Comparison of ENCODE assay signal across 1 cellular context in genomic region chr17:44094701-44095387, GRCh38.
TF ChIP-seq lines count a peak whose summit lies in the region.

No MANE protein-coding gene starts in this region.

TF ChIP-seq in GM12878, 131 proteins besides CTCF, POLR2A, EP300 and RAD21:
- TF ChIP-seq, protein P1, sequence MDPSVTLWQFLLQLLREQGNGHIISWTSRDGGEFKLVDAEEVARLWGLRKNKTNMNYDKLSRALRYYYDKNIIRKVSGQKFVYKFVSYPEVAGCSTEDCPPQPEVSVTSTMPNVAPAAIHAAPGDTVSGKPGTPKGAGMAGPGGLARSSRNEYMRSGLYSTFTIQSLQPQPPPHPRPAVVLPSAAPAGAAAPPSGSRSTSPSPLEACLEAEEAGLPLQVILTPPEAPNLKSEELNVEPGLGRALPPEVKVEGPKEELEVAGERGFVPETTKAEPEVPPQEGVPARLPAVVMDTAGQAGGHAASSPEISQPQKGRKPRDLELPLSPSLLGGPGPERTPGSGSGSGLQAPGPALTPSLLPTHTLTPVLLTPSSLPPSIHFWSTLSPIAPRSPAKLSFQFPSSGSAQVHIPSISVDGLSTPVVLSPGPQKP (IDR thresholded peaks at IDR 0.05; ENCODE audit: low read depth, low read length), result no peak
- TF ChIP-seq ETV6 (conservative IDR thresholded peaks at IDR 0.05 in 1 of 2, IDR thresholded peaks at IDR 0.05 in 1 of 2; ENCODE audit: borderline replicate concordance in 1 of 2, low read depth in 1 of 2) (no peak), SPI1 (IDR thresholded peaks at IDR 0.05; ENCODE audit: borderline replicate concordance, insufficient read depth, low read depth, low read length) (no peak), ZNF207 (IDR thresholded peaks at IDR 0.05; ENCODE audit: borderline replicate concordance) (no peak), TBL1XR1 (IDR thresholded peaks at IDR 0.05; ENCODE audit: low read depth, low read length) (no peak), TCF3 (IDR thresholded peaks at IDR 0.05; ENCODE audit: borderline replicate concordance, insufficient read depth, low read depth, low read length) (no peak), USF2 (IDR thresholded peaks at IDR 0.05; ENCODE audit: borderline replicate concordance, low read depth, low read length) (no peak), CBFB (IDR thresholded peaks at IDR 0.05; ENCODE audit: low read depth) (no peak), JUNB (IDR thresholded peaks at IDR 0.05) (no peak), ZSCAN29 (IDR thresholded peaks at IDR 0.05) (no peak), IKZF2 (IDR thresholded peaks at IDR 0.05) (no peak), SMAD1 (IDR thresholded peaks at IDR 0.05; ENCODE audit: low read depth, partially characterized antibody) (no peak)
- TF ChIP-seq, protein P2, sequence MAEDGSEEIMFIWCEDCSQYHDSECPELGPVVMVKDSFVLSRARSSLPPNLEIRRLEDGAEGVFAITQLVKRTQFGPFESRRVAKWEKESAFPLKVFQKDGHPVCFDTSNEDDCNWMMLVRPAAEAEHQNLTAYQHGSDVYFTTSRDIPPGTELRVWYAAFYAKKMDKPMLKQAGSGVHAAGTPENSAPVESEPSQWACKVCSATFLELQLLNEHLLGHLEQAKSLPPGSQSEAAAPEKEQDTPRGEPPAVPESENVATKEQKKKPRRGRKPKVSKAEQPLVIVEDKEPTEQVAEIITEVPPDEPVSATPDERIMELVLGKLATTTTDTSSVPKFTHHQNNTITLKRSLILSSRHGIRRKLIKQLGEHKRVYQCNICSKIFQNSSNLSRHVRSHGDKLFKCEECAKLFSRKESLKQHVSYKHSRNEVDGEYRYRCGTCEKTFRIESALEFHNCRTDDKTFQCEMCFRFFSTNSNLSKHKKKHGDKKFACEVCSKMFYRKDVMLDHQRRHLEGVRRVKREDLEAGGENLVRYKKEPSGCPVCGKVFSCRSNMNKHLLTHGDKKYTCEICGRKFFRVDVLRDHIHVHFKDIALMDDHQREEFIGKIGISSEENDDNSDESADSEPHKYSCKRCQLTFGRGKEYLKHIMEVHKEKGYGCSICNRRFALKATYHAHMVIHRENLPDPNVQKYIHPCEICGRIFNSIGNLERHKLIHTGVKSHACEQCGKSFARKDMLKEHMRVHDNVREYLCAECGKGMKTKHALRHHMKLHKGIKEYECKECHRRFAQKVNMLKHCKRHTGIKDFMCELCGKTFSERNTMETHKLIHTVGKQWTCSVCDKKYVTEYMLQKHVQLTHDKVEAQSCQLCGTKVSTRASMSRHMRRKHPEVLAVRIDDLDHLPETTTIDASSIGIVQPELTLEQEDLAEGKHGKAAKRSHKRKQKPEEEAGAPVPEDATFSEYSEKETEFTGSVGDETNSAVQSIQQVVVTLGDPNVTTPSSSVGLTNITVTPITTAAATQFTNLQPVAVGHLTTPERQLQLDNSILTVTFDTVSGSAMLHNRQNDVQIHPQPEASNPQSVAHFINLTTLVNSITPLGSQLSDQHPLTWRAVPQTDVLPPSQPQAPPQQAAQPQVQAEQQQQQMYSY (CRISPR knock-in tag; IDR thresholded peaks at IDR 0.05), result no peak
- TF ChIP-seq, protein P3, sequence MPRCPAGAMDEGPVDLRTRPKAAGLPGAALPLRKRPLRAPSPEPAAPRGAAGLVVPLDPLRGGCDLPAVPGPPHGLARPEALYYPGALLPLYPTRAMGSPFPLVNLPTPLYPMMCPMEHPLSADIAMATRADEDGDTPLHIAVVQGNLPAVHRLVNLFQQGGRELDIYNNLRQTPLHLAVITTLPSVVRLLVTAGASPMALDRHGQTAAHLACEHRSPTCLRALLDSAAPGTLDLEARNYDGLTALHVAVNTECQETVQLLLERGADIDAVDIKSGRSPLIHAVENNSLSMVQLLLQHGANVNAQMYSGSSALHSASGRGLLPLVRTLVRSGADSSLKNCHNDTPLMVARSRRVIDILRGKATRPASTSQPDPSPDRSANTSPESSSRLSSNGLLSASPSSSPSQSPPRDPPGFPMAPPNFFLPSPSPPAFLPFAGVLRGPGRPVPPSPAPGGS (IDR thresholded peaks at IDR 0.05; ENCODE audit: borderline replicate concordance, insufficient read depth, low read depth, low read length, poor library complexity, severe bottlenecking), result no peak
